Comparison of ENCODE assay signal across 16 cellular contexts in the genomic region with DNA sequence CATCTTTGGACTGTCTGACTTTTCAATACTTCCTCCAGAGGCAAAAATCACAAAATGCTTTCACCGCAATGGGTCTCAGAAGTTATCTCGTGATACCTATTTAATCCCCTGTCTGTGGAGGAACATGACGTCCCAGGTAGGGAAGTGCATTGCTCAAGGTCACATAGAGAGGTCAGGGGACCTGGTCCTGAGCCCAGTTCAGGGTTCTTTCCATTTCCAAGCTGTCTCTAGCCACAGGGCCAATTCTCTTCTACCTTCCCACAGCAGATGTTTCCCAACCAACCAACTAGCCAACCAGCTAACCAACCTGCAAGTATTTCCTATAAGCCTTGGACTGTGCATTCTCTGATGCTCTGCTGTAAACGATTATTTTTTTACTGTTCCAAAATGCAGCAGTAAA.
"Had no signal": no experiment of that assay in that cellular context is flagged by ENCODE, and none has a peak within 500 bp of the region (broad histone marks: within the 10 kb centered on the region; RNA-seq: fewer than 3 reads in every experiment).

No MANE protein-coding gene starts in this region.

- ATAC-seq: activated CD8-positive, alpha-beta memory T cell treated with anti-CD3 and anti-CD28 coated beads, Interleukin-2, amount 10 ng/mL, durations not matched to agents 7 days and 5 days; activated CD8-positive, alpha-beta T cell treated with anti-CD3 and anti-CD28 coated beads for 36 hours; activated T-helper 17 cell treated with anti-CD3 and anti-CD28 coated beads, Interleukin-2, amount 50 U/mL, for 72 hours; natural killer cell treated with Interleukin-12 subunit alpha and Interleukin-12 subunit beta and Interleukin-15 and Interleukin-18, amount 100 ng/mL, for 72 hours; pancreas had no signal

- H3K36me3 ChIP-seq: pancreas, spleen, thyroid gland had no signal

- H3K9me3 ChIP-seq: pancreas, SK-N-SH, spleen, thyroid gland had no signal

- H3K27ac ChIP-seq: pancreas, spleen had no signal

- DNase-seq: activated CD4-positive, alpha-beta T cell treated with anti-CD3 and anti-CD28 coated beads, Interleukin-2, amount 10 ng/mL, durations not matched to agents 24 days and 14 days; activated CD8-positive, alpha-beta memory T cell treated with anti-CD3 and anti-CD28 coated beads, Interleukin-2, amount 10 ng/mL, durations not matched to agents 7 days and 5 days; activated CD8-positive, alpha-beta T cell treated with anti-CD3 and anti-CD28 coated beads for 36 hours; activated T-cell treated with anti-CD3 and anti-CD28 coated beads for 4 hours; foreskin fibroblast; kidney glomerular epithelial cell; pancreas; SK-N-SH; spleen; stimulated activated CD4-positive, alpha-beta T cell treated with anti-CD3 and anti-CD28 coated beads, Interleukin-4, amount 100 ng/mL, for 1 hour; stimulated activated naive CD4-positive, alpha-beta T cell; substantia nigra; thyroid gland had no signal

- H3K4me3 ChIP-seq: hepatocyte, pancreas, spleen, thyroid gland had no signal

- H3K4me1 ChIP-seq: pancreas, spleen had no signal

- H3K27me3 ChIP-seq: hepatocyte, pancreas, thyroid gland had no signal
